Comparison of ENCODE assay signal across 9 cellular contexts in genomic region chr18:48133675-48134251, GRCh38.
DNase-seq lines count a peak whose midpoint lies in the region; ATAC-seq and TF ChIP-seq lines count a peak whose summit lies in the region.
"Had no signal": no experiment of that assay in that cellular context is flagged by ENCODE, and none has a peak within 500 bp of the region (broad histone marks: within the 10 kb centered on the region; RNA-seq: fewer than 3 reads in every experiment).

No MANE protein-coding gene starts in this region.

- in situ Hi-C loops in Caki2 (cut with HindIII; ENCODE audit: low pct_unique_long_range_greater_than_20kb, low sequenced_read_pairs) = no loop called here

- no peaks in the 10 kb centered on the region for H3K27me3 ChIP-seq in lung (ENCODE audit: control insufficient read depth, insufficient read depth)

- no peak overlapping the region for H3K4me3 ChIP-seq in lung

- no peaks in the 10 kb centered on the region for H3K36me3 ChIP-seq in lung (ENCODE audit: control insufficient read depth in 2 of 2, insufficient read depth in 2 of 2, low read length in 2 of 2)
- H3K36me3 ChIP-seq: BE2C had no signal

- whole genome bisulfite sequencing in lung, 2 donors = 35 to 43% methylated on average over 5 of the region's 5 CpGs

- peak; percentile 47 for DNase-seq in Caki2 (ENCODE audit: low read depth)
- peak; percentile 22 to 46 for DNase-seq in NCI-H187 (lab: John Stamatoyannopoulos, UW)
- peak; percentile 45 for DNase-seq in lung (ENCODE audit: low spot score)
- no peak for DNase-seq in stimulated activated CD4-positive, alpha-beta T cell treated with anti-CD3 and anti-CD28 coated beads, Interleukin-2, amount 100 ng/mL, for 24 hours
- DNase-seq in D341Med (ENCODE audit: low spot score) = no peak
- DNase-seq: BE2C had no signal

- no peaks in the 10 kb centered on the region for H3K9me3 ChIP-seq in lung (ENCODE audit: control insufficient read depth in 2 of 2, insufficient read depth in 1 of 2, low read length in 1 of 2)
- H3K9me3 ChIP-seq: BE2C had no signal

- H3K27ac ChIP-seq in VCaP (peak overlapping the region; percentile 89), lung (ENCODE audit: low read depth in 1 of 2, low read length in 1 of 2) (peak overlapping the region in 1 of 2 donors; percentile 67)

- peaks cover 0 to 6% of the 10 kb centered on the region in 2 donors for H3K4me1 ChIP-seq in lung (ENCODE audit: control insufficient read depth in 2 of 2, insufficient read depth in 2 of 2, low read length in 2 of 2)
- H3K4me1 ChIP-seq: BE2C had no signal

- TF ChIP-seq CTCF in VCaP (conservative IDR thresholded peaks at IDR 0.05) (no peak), lung (IDR thresholded peaks at IDR 0.05; ENCODE audit: control extremely low read depth, extremely low read depth) (no peak)

- ATAC-seq in lung (ENCODE audit: insufficient read depth, low FRiP score) = no peak
- no peak for ATAC-seq in GM21723 (IDR thresholded peaks at IDR 0.05; ENCODE audit: unreplicated experiment)
- ATAC-seq in HG03097 (IDR thresholded peaks at IDR 0.05; ENCODE audit: low FRiP score, unreplicated experiment) = no peak

Comparison
In these comparisons a context has a peak if more than half of its experiments do, and no peak if none do; other contexts are left out.
1. DNase-seq: peak in Caki2 (single experiment), NCI-H187 (2 of 2) and lung (single experiment); none in stimulated activated CD4-positive, alpha-beta T cell treated with anti-CD3 and anti-CD28 coated beads, Interleukin-2, amount 100 ng/mL, for 24 hours (0 of 2) and D341Med (single experiment).